26 cellular contexts compared by ENCODE assay signal in the genomic region with DNA sequence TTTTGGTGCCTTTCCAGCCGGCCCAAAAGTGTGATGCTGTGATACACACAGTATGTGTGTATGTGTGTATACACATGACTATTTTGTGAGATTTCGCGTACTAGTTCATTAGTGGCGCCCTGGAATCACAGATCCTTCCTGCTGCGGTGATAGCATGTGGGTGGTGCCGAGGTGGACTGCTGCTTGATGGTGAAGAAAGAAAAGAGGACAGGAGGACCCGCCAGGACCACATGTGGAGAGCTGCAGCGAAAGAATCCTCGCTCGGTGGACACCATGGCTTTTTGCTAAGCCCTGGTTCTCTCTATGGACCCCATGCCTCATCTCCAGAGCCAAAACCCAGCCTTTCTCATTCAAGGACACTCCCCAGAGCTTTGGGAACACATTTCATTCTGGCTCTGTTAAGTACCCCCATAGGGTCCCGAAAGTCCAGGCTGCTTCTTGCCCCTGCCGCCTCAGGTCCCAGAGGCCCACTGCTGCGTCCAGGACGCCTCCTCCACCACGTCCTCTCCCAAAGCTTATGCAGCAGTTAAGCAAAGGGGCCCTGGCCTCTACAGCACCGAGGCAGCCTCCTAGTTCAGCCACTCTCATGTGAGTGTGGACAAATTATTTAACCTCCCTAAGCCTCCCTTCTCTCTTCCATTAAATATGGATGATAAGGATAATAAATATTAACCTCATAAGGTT. TPM values are rescaled to one million over a fixed set of nuclear protein-coding genes. Genes with fewer than 3 reads are reported as not detected.
DNase-seq lines count a peak whose midpoint lies in the region; ATAC-seq, FAIRE-seq and TF ChIP-seq lines count a peak whose summit lies in the region.
"Had no signal": no experiment of that assay in that cellular context is flagged by ENCODE, and none has a peak within 500 bp of the region (broad histone marks: within the 10 kb centered on the region; RNA-seq: fewer than 3 reads in every experiment).

No MANE protein-coding gene starts in this region.

- TF ChIP-seq POLR2A in HepG2 (IDR thresholded peaks at IDR 0.05; ENCODE audit: insufficient read depth in 1 of 2, low read depth in 2 of 2, low read length in 2 of 2) = no peak

- H4K20me1 ChIP-seq in HepG2 (ENCODE audit: insufficient read depth, low read length) = no peaks in the 10 kb centered on the region

- POLR2A ChIA-PET in HepG2 (lab: Yijun Ruan, JAX) = interaction anchor here (1.4 to 1.9 kb wide), 2 partner anchors 31 to 32 kb away, joined by 4 to 7 read pairs; a partner anchor contains a TSS

- no peak overlapping the region for H3K27ac ChIP-seq in HepG2 (ENCODE audit: extremely low read length, insufficient read depth, low read length)
- no peak overlapping the region for H3K27ac ChIP-seq in neuronal stem cell (replicated peaks; ENCODE audit: low read length)
- H3K27ac ChIP-seq: 22Rv1, GM23248, SJSA1 had no signal

- CTCF ChIA-PET in HepG2 (lab: Yijun Ruan, JAX; ENCODE audit: low intra/inter-chr PET ratio, low total read pairs) = no interaction called here

- H3K9me3 ChIP-seq in HepG2 (ENCODE audit: low read length) (no peaks in the 10 kb centered on the region), neuronal stem cell (replicated peaks in 1 of 2; ENCODE audit: control insufficient read depth in 2 of 2, insufficient read depth in 1 of 2, low read depth in 1 of 2, low read length in 2 of 2) (no peaks in the 10 kb centered on the region)
- H3K9me3 ChIP-seq: BE2C, HAP-1, SJSA1 had no signal

- H4K8ac ChIP-seq in neuronal stem cell (ENCODE audit: low read depth, low read length) = no peak overlapping the region

- no peaks in the 10 kb centered on the region for H3K79me2 ChIP-seq in HepG2 (ENCODE audit: insufficient read depth, low read length)

- in situ Hi-C loops in HepG2 (cut with HindIII; ENCODE audit: extremely low pct_ligation_motif_present, low pct_unique_long_range_greater_than_20kb) = no loop called here

- BruUV-seq in HepG2 (replicated peaks; lab: Mats Ljungman, UMichigan) = no TSS peak

- H3K4me2 ChIP-seq in HepG2 (ENCODE audit: low read depth, low read length) (peak overlapping the region; percentile 60), neuronal stem cell (ENCODE audit: insufficient read depth, low read length, poor library complexity, severe bottlenecking) (no peak overlapping the region)

- H4K91ac ChIP-seq in neuronal stem cell (ENCODE audit: low read depth, low read length, poor library complexity) = no peak overlapping the region

- no peak overlapping the region for H2BK15ac ChIP-seq in neuronal stem cell (ENCODE audit: low read length)

- H3K9ac ChIP-seq in HepG2 (ENCODE audit: insufficient read depth, low read depth, low read length) = no peak overlapping the region
- no peak overlapping the region for H3K9ac ChIP-seq in neuronal stem cell (ENCODE audit: low read depth, low read length, poor library complexity)
- H3K9ac ChIP-seq: GM23248 had no signal

- TF ChIP-seq CTCF in HepG2 (CRISPR knock-in tag; IDR thresholded peaks at IDR 0.05) = no peak

- H3K23ac ChIP-seq in neuronal stem cell (ENCODE audit: low read depth, low read length, poor library complexity) = no peak overlapping the region

- H3K14ac ChIP-seq in neuronal stem cell (ENCODE audit: low read length) = no peak overlapping the region

- no peak for FAIRE-seq in HepG2 (lab: Jason Lieb, UNC)
- FAIRE-seq: GM18507 had no signal

- no peaks in the 10 kb centered on the region for H3K27me3 ChIP-seq in HepG2 (ENCODE audit: control insufficient read depth in 1 of 2, insufficient read depth in 2 of 2, low read length in 2 of 2)
- H3K27me3 ChIP-seq in neuronal stem cell (ENCODE audit: control insufficient read depth in 3 of 3, insufficient read depth in 3 of 3, low read depth in 1 of 3, low read length in 3 of 3) = no peaks in the 10 kb centered on the region
- H3K27me3 ChIP-seq: BE2C, SJSA1 had no signal

- no peak overlapping the region for H2BK120ac ChIP-seq in neuronal stem cell (ENCODE audit: low read depth, low read length)

- H3K4me3 ChIP-seq in HepG2 (replicated peaks in 1 of 3; ENCODE audit: insufficient read depth in 1 of 3, low read depth in 2 of 3, low read length in 3 of 3) = no peak overlapping the region
- H3K4me3 ChIP-seq in neuronal stem cell (ENCODE audit: low read length in 2 of 2) = no peak overlapping the region
- H3K4me3 ChIP-seq: GM23248, HAP-1, SJSA1 had no signal

- peaks cover 28% of the 10 kb centered on the region for H3K4me1 ChIP-seq in HepG2 (ENCODE audit: insufficient read depth, low read length)
- H3K4me1 ChIP-seq in neuronal stem cell (ENCODE audit: control insufficient read depth in 2 of 2, insufficient read depth in 1 of 2, low read depth in 1 of 2, low read length in 2 of 2) = no peaks in the 10 kb centered on the region
- H3K4me1 ChIP-seq: BE2C, HAP-1, SJSA1 had no signal

- TF ChIP-seq EP300 in HepG2 (IDR thresholded peaks at IDR 0.05; ENCODE audit: low read depth in 2 of 2, low read length in 2 of 2) = no peak
- no peak for TF ChIP-seq EP300 in HepG2 (CRISPR knock-in tag; IDR thresholded peaks at IDR 0.05; ENCODE audit: borderline replicate concordance)

- ATAC-seq in HepG2 (no peak), GM19324 (IDR thresholded peaks at IDR 0.05; ENCODE audit: low FRiP score, unreplicated experiment) (no peak), GM19395 (IDR thresholded peaks at IDR 0.05; ENCODE audit: unreplicated experiment) (no peak)

- no peak overlapping the region for H2BK5ac ChIP-seq in neuronal stem cell (ENCODE audit: low read length)

- intact Hi-C loops in HepG2 (cut with micrococcal nuclease; ENCODE audit: unreplicated experiment) = no loop called here

- WGBS in HepG2 (ENCODE audit: low lambda C conversion rate) = 81% methylated on average over 16 of the region's 16 CpGs
- whole genome bisulfite sequencing in neuronal stem cell (ENCODE audit: extremely low coverage in 2 of 2, insufficient read length in 2 of 2, insufficient replicate concordance in 1 of 2), 2 donors = no CpG with 5 or more reads among the region's 16 CpGs

- no peak overlapping the region for H2AK5ac ChIP-seq in neuronal stem cell (ENCODE audit: low read depth, low read length)

- H3K36me3 ChIP-seq in HepG2 (replicated peaks in 1 of 2; ENCODE audit: control insufficient read depth in 1 of 2, insufficient read depth in 2 of 2, low read length in 2 of 2) (no peaks in the 10 kb centered on the region), neuronal stem cell (replicated peaks in 1 of 2; ENCODE audit: control insufficient read depth in 2 of 2, insufficient read depth in 2 of 2, low read length in 2 of 2) (no peaks in the 10 kb centered on the region)
- H3K36me3 ChIP-seq: BE2C, HAP-1, SJSA1 had no signal

- no peaks in the 10 kb centered on the region for H3K79me1 ChIP-seq in neuronal stem cell (ENCODE audit: low read depth, low read length)

- peak; percentile 43 for DNase-seq in activated CD8-positive, alpha-beta memory T cell treated with anti-CD3 and anti-CD28 coated beads, Interleukin-2, amount 50 U/mL, for 48 hours
- DNase-seq in activated CD8-positive, alpha-beta memory T cell treated with anti-CD3 and anti-CD28 coated beads for 24 hours = no peak
- DNase-seq in HepG2 (ENCODE audit: low spot score) = no peak
- DNase-seq in neuronal stem cell (ENCODE audit: low spot score) = no peak
- DNase-seq in HuH-7.5 (ENCODE audit: low spot score) = no peak
- no peak for DNase-seq in DMS79 treated with DMSO at 0.1 percent for 48 hours (lab: John Stamatoyannopoulos, UW)
- DNase-seq: ACHN; BE2C; CD8-positive, alpha-beta memory T cell; GM23248; HFFc6; Karpas-422; NCI-H1092 treated with DMSO at 0.1 percent for 48 hours; NCI-H1436; NCI-H187; NCI-H2107; NCI-H524; NCI-H748 treated with DMSO at 0.1 percent for 48 hours; Right ventricle myocardium superior; RPMI8226 had no signal

- peak overlapping the region; percentile 42 for H3K18ac ChIP-seq in neuronal stem cell (ENCODE audit: low read length)

- no peak overlapping the region for H3K4ac ChIP-seq in neuronal stem cell (ENCODE audit: low read length)

- TF ChIP-seq RAD21 in HepG2 (CRISPR knock-in tag; IDR thresholded peaks at IDR 0.05) = no peak

- H2BK12ac ChIP-seq in neuronal stem cell (ENCODE audit: low read length) = no peak overlapping the region

- H2AFZ ChIP-seq in HepG2 (ENCODE audit: low read length) (no peak overlapping the region), neuronal stem cell (ENCODE audit: low read length) (peak overlapping the region; percentile 35)
- H2AFZ ChIP-seq: GM23248 had no signal

RNA-seq across cellular contexts. Expression of a gene that starts 32.8 kb away (rescaled TPM):
- total RNA-seq in HepG2 (2016; rRNA removed; fragmentation: Illumina TruSeq; extraction: Trizol) = 95.8 and 110 TPM in 2 replicates
- total RNA-seq in HepG2 (2016; cell fraction: cytosol; rRNA removed; fragmentation: Illumina TruSeq; extraction: Trizol; ENCODE audit: low read depth) = 122 and 124 TPM in 2 replicates
- 90.4 and 108 TPM in 2 replicates for total RNA-seq in HepG2 (2016; cell fraction: insoluble cytoplasmic fraction; rRNA removed; fragmentation: Illumina TruSeq; extraction: Trizol)
- total RNA-seq in HepG2 (2016; cell fraction: membrane; rRNA removed; fragmentation: Illumina TruSeq; extraction: Trizol) = 155 and 158 TPM in 2 replicates
- total RNA-seq in HepG2 (2016; cell fraction: nucleus; rRNA removed; fragmentation: Illumina TruSeq; extraction: Trizol) = 33.7 and 46.6 TPM in 2 replicates
- polyA plus RNA-seq in HepG2 (2011; rRNA removed) = 24.3 and 34.4 TPM in 2 replicates
- polyA plus RNA-seq in HepG2 (2011; cell fraction: cytosol; rRNA removed) = 18.9 and 30.5 TPM in 2 replicates
- 16.5 and 23.4 TPM in 2 replicates for polyA plus RNA-seq in HepG2 (2011; cell fraction: nucleus; rRNA removed)
- polyA plus RNA-seq in HepG2 (2012) = 51.2 and 83.5 TPM in 2 replicates
- polyA plus RNA-seq in HepG2 (2016; cell fraction: cytosol; fragmentation: Illumina TruSeq; extraction: Trizol; ENCODE audit: low read depth) = 262 and 273 TPM in 2 replicates
- 173 and 179 TPM in 2 replicates for polyA plus RNA-seq in HepG2 (2016; cell fraction: insoluble cytoplasmic fraction; fragmentation: Illumina TruSeq; extraction: Trizol; ENCODE audit: low read depth)
- polyA plus RNA-seq in HepG2 (2016; cell fraction: membrane; fragmentation: Illumina TruSeq; extraction: Trizol; ENCODE audit: low read depth) = 249 and 251 TPM in 2 replicates
- 103 and 109 TPM in 2 replicates for polyA plus RNA-seq in HepG2 (2016; cell fraction: nucleus; fragmentation: Illumina TruSeq; extraction: Trizol; ENCODE audit: insufficient read depth, low read depth)
- polyA minus RNA-seq in HepG2 (2011; rRNA and poly(A)+ RNA removed; ENCODE audit: low replicate concordance) = 5.2 and 10.0 TPM in 2 replicates
- polyA minus RNA-seq in HepG2 (2011; cell fraction: cytosol; rRNA and poly(A)+ RNA removed) = 8.2 and 13.3 TPM in 2 replicates
- polyA minus RNA-seq in HepG2 (2011; cell fraction: nucleus; rRNA and poly(A)+ RNA removed) = 49.2 and 55.6 TPM in 2 replicates
- polyA plus RNA-seq in neuronal stem cell (2013, experiment 1 of 2) = 32.4 TPM
- polyA plus RNA-seq in neuronal stem cell (2013, experiment 2 of 2) = 32.4 TPM
